ENCODE assay signal across 1 cellular context in genomic region chr13:92573467-92574057, GRCh38.
TF ChIP-seq lines count a peak whose summit lies in the region.

No MANE protein-coding gene starts in this region.

TF ChIP-seq in HepG2, 621 proteins besides CTCF, POLR2A, EP300 and RAD21 (continued from another document):
- TF ChIP-seq ZNF800 (CRISPR knock-in tag; IDR thresholded peaks at IDR 0.05) (no peak), RARA (CRISPR knock-in tag; IDR thresholded peaks at IDR 0.05) (no peak), ZNF296 (CRISPR knock-in tag; conservative IDR thresholded peaks at IDR 0.05) (no peak)
